In genomic region chr1:206909167-206909882, GRCh38 we compare ENCODE assay signal across 9 cellular contexts. TPM values are rescaled to one million over a fixed set of nuclear protein-coding genes. Genes with fewer than 3 reads are reported as not detected.
DNase-seq lines count a peak whose midpoint lies in the region; ATAC-seq and TF ChIP-seq lines count a peak whose summit lies in the region.
"Had no signal": no experiment of that assay in that cellular context is flagged by ENCODE, and none has a peak within 500 bp of the region (broad histone marks: within the 10 kb centered on the region; RNA-seq: fewer than 3 reads in every experiment).

No MANE protein-coding gene starts in this region.

- peak overlapping the region; percentile 59 to 74 (median 68) for H3K4me3 Mint-ChIP-seq in nephron

- DNase-seq in EL (peak; percentile 17), NCI-H2081 treated with DMSO at 0.1 percent for 48 hours (lab: John Stamatoyannopoulos, UW) (peak; percentile 27), esophagus muscularis mucosa (ENCODE audit: extremely low spot score) (no peak), HCEC 1CT (no peak)
- peak; percentile 52 for DNase-seq in activated CD8-positive, alpha-beta memory T cell treated with anti-CD3 and anti-CD28 coated beads, Interleukin-2, amount 50 U/mL, for 4 hours

- 0% methylated on average over 23 of the region's 69 CpGs for WGBS in esophagus muscularis mucosa

- TF ChIP-seq CTCF in esophagus muscularis mucosa (IDR thresholded peaks at IDR 0.05) (no peak), nephron (IDR thresholded peaks at IDR 0.05; ENCODE audit: unreplicated experiment in 3 of 3) (no peak)

- H3K9me3 Mint-ChIP-seq in nephron: no peaks in the 10 kb centered on the region

- H3K9me3 ChIP-seq in esophagus muscularis mucosa: no peaks in the 10 kb centered on the region

- no peaks in the 10 kb centered on the region for H3K36me3 ChIP-seq in esophagus muscularis mucosa

- peaks cover 4% of the 10 kb centered on the region for H3K4me1 Mint-ChIP-seq in nephron

- no peaks in the 10 kb centered on the region for H3K36me3 Mint-ChIP-seq in nephron (ENCODE audit: low read depth)

- intact Hi-C loops in esophagus muscularis mucosa (cut with DNase I): loop anchor here (5.0 kb wide), 1 partner anchor 42 kb away; the partner anchor contains the start of gene IL20

- H3K4me3 ChIP-seq in esophagus muscularis mucosa: peak overlapping the region; percentile 58 to 70 (median 63)

- peaks cover 0 to 33% (median 0%) of the 10 kb centered on the region in 4 donors for H3K27me3 ChIP-seq in esophagus muscularis mucosa

- H3K27ac ChIP-seq in esophagus muscularis mucosa (replicated peaks in 1 of 4): peak overlapping the region; percentile 28 to 60 (median 55)

- H3K27ac Mint-ChIP-seq in nephron: peak overlapping the region in 1 of 3 experiments; percentile 36

- peaks cover 86% of the 10 kb centered on the region for H3K27me3 Mint-ChIP-seq in nephron (ENCODE audit: low read depth)

- no peak for ATAC-seq in GM21737 (IDR thresholded peaks at IDR 0.05; ENCODE audit: unreplicated experiment)
- ATAC-seq in GM18870 (IDR thresholded peaks at IDR 0.05; ENCODE audit: unreplicated experiment): no peak

- H3K4me1 ChIP-seq in esophagus muscularis mucosa: peaks cover 14 to 37% (median 24%) of the 10 kb centered on the region in 4 donors

- TF ChIP-seq EP300 in esophagus muscularis mucosa (IDR thresholded peaks at IDR 0.05): peak; percentile 78

- no peak for TF ChIP-seq POLR2A in esophagus muscularis mucosa (IDR thresholded peaks at IDR 0.05; ENCODE audit: low read depth)

RNA-seq across cellular contexts. Expression of gene IL24, which starts 12.1 kb away (rescaled TPM):
- 1 to 10 TPM in 1 of 4 donors, not detected in 3; 1.7 TPM for total RNA-seq in esophagus muscularis mucosa
- total RNA-seq: NCI-H460 had no signal

RNA-seq across cellular contexts. Expression of gene FCMR, which starts 12.4 kb away (rescaled TPM):
- 1 to 10 TPM in 3 of 4 donors, not detected in 1; 2.5 to 3.3 (median 3.2) TPM for total RNA-seq in esophagus muscularis mucosa
- total RNA-seq: NCI-H460 had no signal

RNA-seq across cellular contexts. Expression of gene PIGR, which starts 36.9 kb away (rescaled TPM):
- total RNA-seq in esophagus muscularis mucosa: 1 to 10 TPM in 2 of 4 donors, under 1 TPM in 1, not detected in 1; 0.42 to 4.2 (median 1.1) TPM
- total RNA-seq: NCI-H460 had no signal

RNA-seq across cellular contexts. Expression of gene IL20, which starts 43.9 kb away (rescaled TPM):
- not detected for total RNA-seq in esophagus muscularis mucosa
- total RNA-seq: NCI-H460 had no signal

Comparison
In these comparisons a context has a peak if more than half of its experiments do, and no peak if none do; other contexts are left out.
1. DNase-seq: peak in EL (single experiment), NCI-H2081 treated with DMSO at 0.1 percent for 48 hours (single experiment) and activated CD8-positive, alpha-beta memory T cell treated with anti-CD3 and anti-CD28 coated beads, Interleukin-2, amount 50 U/mL, for 4 hours (single experiment); none in esophagus muscularis mucosa (single experiment) and HCEC 1CT (single experiment).